27 cellular contexts compared by ENCODE assay signal in the genomic region with DNA sequence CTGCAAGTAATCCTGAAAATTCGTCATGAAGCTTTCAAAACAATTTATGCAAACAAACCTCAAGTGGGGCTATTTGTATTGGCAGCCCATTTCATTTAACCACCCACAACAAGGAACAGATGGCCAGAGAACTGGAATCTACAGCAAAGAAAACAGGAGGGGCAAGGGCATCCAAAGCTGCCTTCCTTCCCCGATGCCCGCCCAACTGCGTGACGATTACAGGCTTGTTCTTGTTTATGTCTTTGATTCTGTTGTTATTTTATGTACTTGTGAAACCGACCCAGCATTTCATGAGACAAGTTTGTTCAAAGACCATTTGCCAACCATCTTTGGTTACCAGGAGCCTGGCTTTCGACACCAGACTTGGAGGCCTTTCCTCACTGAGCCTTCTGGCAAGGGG. TPM values are rescaled to one million over a fixed set of nuclear protein-coding genes. Genes with fewer than 3 reads are reported as not detected.
DNase-seq lines count a peak whose midpoint lies in the region; ATAC-seq and TF ChIP-seq lines count a peak whose summit lies in the region.
"Had no signal": no experiment of that assay in that cellular context is flagged by ENCODE, and none has a peak within 500 bp of the region (broad histone marks: within the 10 kb centered on the region; RNA-seq: fewer than 3 reads in every experiment).

No MANE protein-coding gene starts in this region.

- H3K23ac ChIP-seq in H9 (ENCODE audit: insufficient read length, low read depth, low read length): no peak overlapping the region

- no peak overlapping the region for H3K27ac Mint-ChIP-seq in H9
- H3K27ac Mint-ChIP-seq: activated naive CD8-positive, alpha-beta T cell treated with anti-CD3 and anti-CD28 coated beads for 36 hours; activated T-helper 2 cell treated with anti-CD3 and anti-CD28 coated beads, Interferon-gamma antibody, Interleukin-2, Interleukin-4, amounts not matched to agents 10 μg/mL and 5 μg/mL and 100 μg/mL, durations not matched to agents 14 hours and 24 hours and 36 hours had no signal

- no peak overlapping the region for H2BK12ac ChIP-seq in H9 (ENCODE audit: insufficient read length, low read depth, low read length)

- H3K4me1 ChIP-seq in gastrocnemius medialis (peaks cover 11 to 15% of the 10 kb centered on the region in 2 donors), H9 (ENCODE audit: insufficient read depth, low read length) (no peaks in the 10 kb centered on the region), tibial artery (peaks cover 0 to 14% (median 3%) of the 10 kb centered on the region in 4 donors)
- H3K4me1 ChIP-seq: BLaER1, tibial nerve had no signal

- in situ Hi-C loops in gastrocnemius medialis (cut with MboI; ENCODE audit: low sequenced_read_pairs in 4 of 4): no loop called here

- no peaks in the 10 kb centered on the region for H3K36me3 ChIP-seq in gastrocnemius medialis
- no peaks in the 10 kb centered on the region for H3K36me3 ChIP-seq in tibial artery
- H3K36me3 ChIP-seq: BLaER1, tibial nerve had no signal

- DNase-seq in DMS53 (lab: John Stamatoyannopoulos, UW): peak; percentile 17
- DNase-seq in DMS53 treated with DMSO at 0.1 percent for 48 hours (lab: John Stamatoyannopoulos, UW; ENCODE audit: unreplicated experiment): no peak
- peak; percentile 28 for DNase-seq in NCI-H1105 (lab: John Stamatoyannopoulos, UW)
- DNase-seq in cerebellum (ENCODE audit: low spot score): peak; percentile 17
- DNase-seq in gastrocnemius medialis: peak in 1 of 2 donors; percentile 39
- DNase-seq in H9: no peak
- DNase-seq in tibial artery: no peak
- no peak for DNase-seq in NCI-H1930 (lab: John Stamatoyannopoulos, UW)
- DNase-seq: 8988T; activated CD4-positive, alpha-beta T cell treated with anti-CD3 and anti-CD28 coated beads, Interleukin-2, amount 50 U/mL, for 48 hours; activated CD4-positive, CD25-positive, alpha-beta regulatory T cell; activated CD8-positive, alpha-beta memory T cell treated with anti-CD3 and anti-CD28 coated beads, Interleukin-2, amount 50 U/mL, for 48 hours; activated naive CD8-positive, alpha-beta T cell treated with anti-CD3 and anti-CD28 coated beads for 36 hours; cerebellar nuclear complex; COR-L47; kidney glomerular epithelial cell; mammary epithelial cell; NCI-H187; NCI-H446 treated with DMSO at 0.1 percent for 48 hours; retina; RPMI8226; stimulated activated CD4-positive, alpha-beta T cell treated with anti-CD3 and anti-CD28 coated beads, Interleukin-4, amount 100 ng/mL, for 24 hours; stimulated activated naive CD8-positive, alpha-beta T cell treated with anti-CD3 and anti-CD28 coated beads, Interleukin-15, Interleukin-2, amounts not matched to agents 100 U/mL and 50 U/mL, for 24 hours had no signal

- no peak overlapping the region for H3T11ph ChIP-seq in H9 (ENCODE audit: low read length)

- peaks cover 8 to 10% of the 10 kb centered on the region in 2 experiments for H3K4me1 Mint-ChIP-seq in H9
- H3K4me1 Mint-ChIP-seq: activated naive CD8-positive, alpha-beta T cell treated with anti-CD3 and anti-CD28 coated beads for 36 hours had no signal

- H3K9me3 Mint-ChIP-seq in H9: no peaks in the 10 kb centered on the region; a peak in 2 of 5 replicates
- H3K9me3 Mint-ChIP-seq: activated naive CD8-positive, alpha-beta T cell treated with anti-CD3 and anti-CD28 coated beads for 36 hours; activated T-helper 2 cell treated with anti-CD3 and anti-CD28 coated beads, Interferon-gamma antibody, Interleukin-2, Interleukin-4, amounts not matched to agents 10 μg/mL and 5 μg/mL and 100 μg/mL, durations not matched to agents 14 hours and 24 hours and 36 hours had no signal

- TF ChIP-seq CTCF in gastrocnemius medialis (IDR thresholded peaks at IDR 0.05 in 4 of 5, conservative IDR thresholded peaks at IDR 0.05 in 1 of 5) (no peak), H9 (conservative IDR thresholded peaks at IDR 0.05) (no peak), tibial artery (IDR thresholded peaks at IDR 0.05) (no peak)

- no peak overlapping the region for H2AK5ac ChIP-seq in H9 (ENCODE audit: insufficient read length, low read length)

- intact Hi-C loops in gastrocnemius medialis (cut with DNase I; ENCODE audit: low total_unique reads) (loop anchor here (10.0 kb wide), 1 partner anchor 1300 kb away; no protein-coding TSS in a partner anchor), tibial artery (cut with DNase I; ENCODE audit: low total_unique reads) (no loop called here)

- no peaks in the 10 kb centered on the region for H3K27me3 ChIP-seq in gastrocnemius medialis
- no peaks in the 10 kb centered on the region for H3K27me3 ChIP-seq in H9 (ENCODE audit: insufficient read depth, low read length)
- H3K27me3 ChIP-seq in tibial artery: no peaks in the 10 kb centered on the region
- H3K27me3 ChIP-seq: BLaER1, tibial nerve had no signal

- peak in 1 of 2 donors; percentile 52 for TF ChIP-seq POLR2A in gastrocnemius medialis (IDR thresholded peaks at IDR 0.05)

- no peaks in the 10 kb centered on the region for H3K9me3 ChIP-seq in gastrocnemius medialis
- no peaks in the 10 kb centered on the region for H3K9me3 ChIP-seq in H9 (ENCODE audit: control insufficient read depth, low read depth, low read length)
- H3K9me3 ChIP-seq in tibial artery: peaks cover 0 to 5% (median 0%) of the 10 kb centered on the region in 3 donors
- H3K9me3 ChIP-seq: BLaER1 had no signal

- H3K56ac ChIP-seq in H9 (ENCODE audit: insufficient read length, low read depth, low read length): no peak overlapping the region

- H3K4me2 ChIP-seq in H9 (ENCODE audit: insufficient read depth, insufficient read length, low read length): no peak overlapping the region
- H3K4me2 ChIP-seq: BLaER1 had no signal

- peak overlapping the region in 2 of 4 donors; percentile 52 to 58 for H3K27ac ChIP-seq in gastrocnemius medialis
- no peak overlapping the region for H3K27ac ChIP-seq in H9 (ENCODE audit: insufficient read length, low read depth, low read length)
- H3K27ac ChIP-seq in tibial artery: no peak overlapping the region
- H3K27ac ChIP-seq: BLaER1, tibial nerve had no signal

- no peaks in the 10 kb centered on the region for H3K36me3 Mint-ChIP-seq in H9 (ENCODE audit: insufficient read depth in 1 of 3, low read depth in 3 of 3)
- H3K36me3 Mint-ChIP-seq: activated naive CD8-positive, alpha-beta T cell treated with anti-CD3 and anti-CD28 coated beads for 36 hours had no signal

- ATAC-seq in gastrocnemius medialis: peak; percentile 73 to 75
- ATAC-seq: stimulated activated naive CD8-positive, alpha-beta T cell treated with anti-CD3 and anti-CD28 coated beads, Interleukin-15, Interleukin-2, amounts not matched to agents 100 U/mL and 50 U/mL, for 24 hours had no signal

- no peak overlapping the region for H2BK15ac ChIP-seq in H9 (ENCODE audit: low read depth, low read length)

- H3K14ac ChIP-seq in H9 (ENCODE audit: insufficient read depth, low read length): no peak overlapping the region

- no peak overlapping the region for H3K18ac ChIP-seq in H9 (ENCODE audit: insufficient read length, low read depth, low read length)

- H3K4ac ChIP-seq in H9 (ENCODE audit: low read depth, low read length): no peak overlapping the region

- no peak overlapping the region for H2BK20ac ChIP-seq in H9 (ENCODE audit: low read depth, low read length, poor library complexity, severe bottlenecking)

- no peak overlapping the region for H2BK5ac ChIP-seq in H9 (ENCODE audit: insufficient read length, low read length)

- no peak overlapping the region for H3K4me3 ChIP-seq in gastrocnemius medialis
- no peak overlapping the region for H3K4me3 ChIP-seq in tibial artery
- H3K4me3 ChIP-seq: BLaER1, tibial nerve had no signal

- H4K5ac ChIP-seq in H9 (ENCODE audit: insufficient read length, low read depth, low read length): no peak overlapping the region

- H4K8ac ChIP-seq in H9 (replicated peaks; ENCODE audit: insufficient read length, low read depth, low read length): no peak overlapping the region

- no CpG with 5 or more reads among the region's 7 CpGs for WGBS in H9 (ENCODE audit: extremely low coverage, insufficient read length, low lambda C conversion rate)

- H3K9ac ChIP-seq in H9 (ENCODE audit: extremely low read depth, insufficient read length, low read length): no peak overlapping the region
- H3K9ac ChIP-seq: BLaER1 had no signal

- no peaks in the 10 kb centered on the region for H4K20me1 ChIP-seq in H9 (ENCODE audit: control insufficient read depth, insufficient read depth, insufficient read length)
- H4K20me1 ChIP-seq: BLaER1 had no signal

- H3K27me3 Mint-ChIP-seq in H9 (ENCODE audit: low read depth): peaks cover 15% of the 10 kb centered on the region
- H3K27me3 Mint-ChIP-seq: activated naive CD8-positive, alpha-beta T cell treated with anti-CD3 and anti-CD28 coated beads for 36 hours had no signal

- H3K79me1 ChIP-seq in H9 (ENCODE audit: insufficient read depth, low read depth, low read length, poor library complexity, severe bottlenecking): no peaks in the 10 kb centered on the region

- no peak overlapping the region for H3K4me3 Mint-ChIP-seq in H9
- H3K4me3 Mint-ChIP-seq: activated naive CD8-positive, alpha-beta T cell treated with anti-CD3 and anti-CD28 coated beads for 36 hours had no signal

- H3K79me2 ChIP-seq in H9 (ENCODE audit: insufficient read depth, low read length): no peaks in the 10 kb centered on the region

- no peaks in the 10 kb centered on the region for H3K23me2 ChIP-seq in H9 (ENCODE audit: insufficient read length, low read depth, low read length, poor library complexity, severe bottlenecking)

- no peak overlapping the region for H2BK120ac ChIP-seq in H9 (ENCODE audit: low read depth, low read length, poor library complexity, severe bottlenecking)

- no peak overlapping the region for H4K91ac ChIP-seq in H9 (ENCODE audit: insufficient read length, low read depth, low read length)

- H2AFZ ChIP-seq in H9 (ENCODE audit: low read length): no peak overlapping the region

RNA-seq across cellular contexts. Expression of a gene that starts 59.1 kb away (rescaled TPM):
- 1.00 TPM for total RNA-seq in cerebellum
- total RNA-seq in gastrocnemius medialis: 1 to 10 TPM in 2 of 4 donors, under 1 TPM in 2; 0.39 to 3.8 (median 1.4) TPM
- not detected in 2 replicates for total RNA-seq in H9 (2021)
- total RNA-seq: activated naive CD8-positive, alpha-beta T cell treated with anti-CD3 and anti-CD28 coated beads for 36 hours; activated T-helper 2 cell treated with anti-CD3 and anti-CD28 coated beads, Interferon-gamma antibody, Interleukin-2, Interleukin-4, amounts not matched to agents 10 μg/mL and 5 μg/mL and 100 μg/mL, durations not matched to agents 14 hours and 24 hours and 36 hours; glomerular endothelial cell; mammary epithelial cell had no signal

Comparison
In these comparisons a context has a peak if more than half of its experiments do, and no peak if none do; other contexts are left out.
1. DNase-seq: peak in DMS53 (single experiment), NCI-H1105 (single experiment) and cerebellum (single experiment); none in DMS53 treated with DMSO at 0.1 percent for 48 hours (single experiment), H9 (single experiment), tibial artery (0 of 2) and NCI-H1930 (0 of 2).